In the genomic region with DNA sequence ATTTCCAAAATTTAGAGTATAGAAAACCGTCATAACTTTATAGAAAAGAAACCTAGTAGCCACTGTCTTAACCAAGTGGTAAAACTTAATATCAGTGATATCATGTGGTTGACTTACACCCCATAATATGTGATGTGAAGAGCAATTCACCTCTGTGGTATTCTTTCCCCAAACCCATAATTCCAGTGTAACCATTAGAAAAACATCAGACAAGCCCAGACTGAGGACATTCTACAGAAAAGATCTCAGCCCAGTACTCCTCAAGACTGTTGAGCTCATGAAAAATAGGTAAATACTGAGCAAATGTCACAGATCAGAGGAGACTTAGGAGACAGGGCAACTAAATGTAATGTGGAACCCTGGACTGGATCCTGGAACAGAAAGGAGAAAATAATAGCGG, we compare ENCODE assay signal across 32 cellular contexts.
"Had no signal": no experiment of that assay in that cellular context is flagged by ENCODE, and none has a peak within 500 bp of the region (broad histone marks: within the 10 kb centered on the region; RNA-seq: fewer than 3 reads in every experiment).

No MANE protein-coding gene starts in this region.

- ATAC-seq: activated CD8-positive, alpha-beta T cell treated with anti-CD3 and anti-CD28 coated beads for 36 hours; activated naive CD4-positive, alpha-beta T cell treated with anti-CD3 and anti-CD28 coated beads, Interleukin-2, amount 50 U/mL, for 72 hours; activated T-cell treated with anti-CD3 and anti-CD28 coated beads, Interleukin-2, amount 50 U/mL, for 4 hours; activated T-cell treated with anti-CD3 and anti-CD28 coated beads, Interleukin-2, amount 50 U/mL, for 72 hours; activated T-helper 17 cell treated with anti-CD3 and anti-CD28 coated beads, Interleukin-2, amount 50 U/mL, for 72 hours had no signal

- DNase-seq: activated B cell treated with CpG ODN at 0.5 μM for 24 hours; activated CD4-positive, alpha-beta memory T cell treated with anti-CD3 and anti-CD28 coated beads for 36 hours; activated CD4-positive, alpha-beta T cell treated with anti-CD3 and anti-CD28 coated beads for 4 hours; activated CD4-positive, alpha-beta T cell treated with anti-CD3 and anti-CD28 coated beads, Interleukin-2, amount 10 ng/mL, durations not matched to agents 24 days and 14 days; activated CD4-positive, alpha-beta T cell treated with anti-CD3 and anti-CD28 coated beads, Interleukin-2, amount 50 U/mL, for 1 hour; activated CD4-positive, alpha-beta T cell treated with anti-CD3 and anti-CD28 coated beads, Interleukin-2, amount 50 U/mL, for 4 hours; activated CD4-positive, CD25-positive, alpha-beta regulatory T cell treated with anti-CD3 and anti-CD28 coated beads, Interleukin-2, amount 50 U/mL, for 72 hours; activated CD8-positive, alpha-beta memory T cell treated with anti-CD3 and anti-CD28 coated beads, Interleukin-2, amount 50 U/mL, for 4 hours; activated CD8-positive, alpha-beta T cell treated with anti-CD3 and anti-CD28 coated beads for 36 hours; activated effector memory CD4-positive, alpha-beta T cell treated with anti-CD3 and anti-CD28 coated beads, Interleukin-2, amount 50 U/mL, for 16 hours; activated gamma-delta T cell treated with Interleukin-2 at 50 U/mL for 16 hours; activated naive CD4-positive, alpha-beta T cell; activated naive CD4-positive, alpha-beta T cell treated with anti-CD3 and anti-CD28 coated beads for 36 hours; activated naive CD4-positive, alpha-beta T cell treated with anti-CD3 and anti-CD28 coated beads, Interleukin-2, amount 50 U/mL, for 16 hours; activated naive CD8-positive, alpha-beta T cell treated with anti-CD3 and anti-CD28 coated beads for 36 hours; activated T-cell treated with anti-CD3 and anti-CD28 coated beads for 4 hours; activated T-cell treated with anti-CD3 and anti-CD28 coated beads, Interleukin-2, amount 50 U/mL, for 1 hour; activated T-cell treated with anti-CD3 and anti-CD28 coated beads, Interleukin-2, amount 50 U/mL, for 4 hours; activated T-cell treated with anti-CD3 and anti-CD28 coated beads, Interleukin-2, amount 50 U/mL, for 72 hours; aorta; caudate nucleus; cerebellar nuclear complex; SW 1271; T-helper 1 cell; T-helper 2 cell; T-helper 9 cell had no signal

- H3K27me3 ChIP-seq: cardiac muscle cell had no signal

- FAIRE-seq: astrocyte, TTC549 had no signal

- H3K4me3 ChIP-seq: cardiac muscle cell had no signal

- H3K27ac ChIP-seq: cardiac muscle cell, VCaP had no signal
